ENCODE assay signal across 30 cellular contexts in genomic region chr2:237251959-237252358, GRCh38.
"Had no signal": no experiment of that assay in that cellular context is flagged by ENCODE, and none has a peak within 500 bp of the region (broad histone marks: within the 10 kb centered on the region; RNA-seq: fewer than 3 reads in every experiment).

No MANE protein-coding gene starts in this region.

- H3K27ac Mint-ChIP-seq: mesothelial cell of epicardium; naive thymus-derived CD4-positive, alpha-beta T cell; natural killer cell treated with Interleukin-12 subunit alpha and Interleukin-12 subunit beta and Interleukin-15 and Interleukin-18, amount 100 ng/mL, for 72 hours; stimulated activated memory B cell treated with anti-CD40 and anti-IgM and Interleukin-4, amounts not matched to agents 10 μg/mL and 1 μg/mL and 100 μg/mL, for 72 hours; stimulated activated naive CD8-positive, alpha-beta T cell treated with anti-CD3 and anti-CD28 coated beads, Interleukin-15, amount 100 ng/mL, for 72 hours had no signal

- DNase-seq: heart right ventricle; hippocampal formation; kidney glomerular epithelial cell; left cardiac atrium; left lung; lower lobe of right lung; mammary epithelial cell; mesendoderm; naive thymus-derived CD4-positive, alpha-beta T cell; nucleus accumbens; pancreas; posterior cingulate gyrus; retina; right cardiac atrium; stimulated activated CD4-positive, alpha-beta T cell treated with anti-CD3 and anti-CD28 coated beads, Interleukin-1b, Interleukin-23, amount 100 ng/mL, for 48 hours; stimulated activated CD4-positive, alpha-beta T cell treated with anti-CD3 and anti-CD28 coated beads, Interleukin-2, amount 100 ng/mL, for 48 hours; stimulated activated CD4-positive, alpha-beta T cell treated with anti-CD3 and anti-CD28 coated beads, Interleukin-4, amount 100 ng/mL, for 4 hours; stimulated activated CD8-positive, alpha-beta memory T cell treated with anti-CD3 and anti-CD28 coated beads, Interleukin-4, amount 100 ng/mL, for 48 hours; stimulated activated naive CD4-positive, alpha-beta T cell treated with Interleukin-2 at 50 U/mL for 16 hours; stimulated activated naive CD8-positive, alpha-beta T cell treated with anti-CD3 and anti-CD28 coated beads, Interleukin-15, amount 100 ng/mL, for 72 hours; substantia nigra; upper lobe of left lung had no signal

- H3K36me3 Mint-ChIP-seq: natural killer cell treated with Interleukin-12 subunit alpha and Interleukin-12 subunit beta and Interleukin-15 and Interleukin-18, amount 100 ng/mL, for 72 hours; stimulated activated memory B cell treated with anti-CD40 and anti-IgM and Interleukin-4, amounts not matched to agents 10 μg/mL and 1 μg/mL and 100 μg/mL, for 72 hours had no signal

- H3K36me3 ChIP-seq: heart right ventricle, left lung, lower lobe of right lung, pancreas, prostate gland, tibial nerve, upper lobe of left lung had no signal

- H3K4me1 ChIP-seq: pancreas, prostate gland, upper lobe of left lung had no signal

- H3K9me3 ChIP-seq: heart right ventricle, left lung, lower lobe of right lung, pancreas, prostate gland, tibial nerve, upper lobe of left lung had no signal

- H3K9me3 Mint-ChIP-seq: natural killer cell treated with Interleukin-12 subunit alpha and Interleukin-12 subunit beta and Interleukin-15 and Interleukin-18, amount 100 ng/mL, for 72 hours; stimulated activated memory B cell treated with anti-CD40 and anti-IgM and Interleukin-4, amounts not matched to agents 10 μg/mL and 1 μg/mL and 100 μg/mL, for 72 hours; stimulated activated naive CD8-positive, alpha-beta T cell treated with anti-CD3 and anti-CD28 coated beads, Interleukin-15, amount 100 ng/mL, for 72 hours had no signal

- H3K4me1 Mint-ChIP-seq: naive thymus-derived CD4-positive, alpha-beta T cell; neural crest cell; stimulated activated memory B cell treated with anti-CD40 and anti-IgM and Interleukin-4, amounts not matched to agents 10 μg/mL and 1 μg/mL and 100 μg/mL, for 72 hours; stimulated activated naive CD8-positive, alpha-beta T cell treated with anti-CD3 and anti-CD28 coated beads, Interleukin-15, amount 100 ng/mL, for 72 hours had no signal

- H3K4me3 Mint-ChIP-seq: mesothelial cell of epicardium; naive thymus-derived CD4-positive, alpha-beta T cell; natural killer cell treated with Interleukin-12 subunit alpha and Interleukin-12 subunit beta and Interleukin-15 and Interleukin-18, amount 100 ng/mL, for 72 hours; neural crest cell; stimulated activated memory B cell treated with anti-CD40 and anti-IgM and Interleukin-4, amounts not matched to agents 10 μg/mL and 1 μg/mL and 100 μg/mL, for 72 hours; stimulated activated naive CD8-positive, alpha-beta T cell treated with anti-CD3 and anti-CD28 coated beads, Interleukin-15, amount 100 ng/mL, for 72 hours had no signal

- H3K27ac ChIP-seq: heart right ventricle, left lung, lower lobe of right lung, pancreas, prostate gland, tibial nerve, upper lobe of left lung had no signal

- H3K4me3 ChIP-seq: heart right ventricle, left lung, lower lobe of right lung, pancreas, prostate gland, skin epidermis, tibial nerve, upper lobe of left lung had no signal

- H3K27me3 ChIP-seq: left lung, pancreas, tibial nerve, upper lobe of left lung had no signal

- ATAC-seq: heart right ventricle; left cardiac atrium; left lung; lower lobe of right lung; naive thymus-derived CD4-positive, alpha-beta T cell; natural killer cell treated with Interleukin-12 subunit alpha and Interleukin-12 subunit beta and Interleukin-15 and Interleukin-18, amount 100 ng/mL, for 72 hours; pancreas; right cardiac atrium; sciatic nerve; stimulated activated memory B cell treated with anti-CD40 and anti-IgM and Interleukin-4, amounts not matched to agents 10 μg/mL and 1 μg/mL and 100 μg/mL, for 72 hours; stimulated activated naive CD8-positive, alpha-beta T cell treated with anti-CD3 and anti-CD28 coated beads, Interleukin-15, amount 100 ng/mL, for 72 hours had no signal
